ENCODE assay signal across 8 cellular contexts in the genomic region with DNA sequence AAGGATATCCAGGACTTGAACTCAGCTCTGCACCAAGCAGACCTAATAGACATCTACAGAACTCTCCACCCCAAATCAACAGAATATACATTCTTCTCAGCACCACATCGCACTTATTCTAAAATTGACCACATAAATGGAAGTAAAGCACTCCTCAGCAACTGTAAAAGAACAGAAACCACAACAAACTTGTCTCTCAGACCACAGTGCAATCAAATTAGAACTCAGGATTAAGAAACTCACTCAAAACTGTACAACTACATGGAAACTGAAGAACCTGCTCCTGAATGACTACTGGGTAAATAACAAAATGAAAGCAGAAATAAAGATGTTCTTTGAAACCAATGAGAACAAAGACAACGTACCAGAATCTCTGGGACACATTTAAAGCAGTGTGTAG. TPM values are rescaled to one million over a fixed set of nuclear protein-coding genes. Genes with fewer than 3 reads are reported as not detected.
DNase-seq lines count a peak whose midpoint lies in the region; ATAC-seq and TF ChIP-seq lines count a peak whose summit lies in the region.
"Not testable (repeated sequence)": the region's sequence is repeated elsewhere in the genome, so short reads cannot be mapped to it uniquely, and the experiment has no call there.

No MANE protein-coding gene starts in this region.

- H3K4me1 ChIP-seq in CD4-positive, alpha-beta memory T cell (ENCODE audit: insufficient read depth, low read length); MM.1S (ENCODE audit: low read length); naive thymus-derived CD4-positive, alpha-beta T cell (ENCODE audit: control insufficient read depth in 2 of 2, insufficient read depth in 2 of 2, low read length in 2 of 2): not testable (repeated sequence)

- not testable (repeated sequence) for TF ChIP-seq CTCF in MM.1S (IDR thresholded peaks at IDR 0.05; ENCODE audit: low read length)

- not testable (repeated sequence) for H3K9ac ChIP-seq in MM.1S (ENCODE audit: low read length)

- CTCF ChIA-PET in CD4-positive, alpha-beta memory T cell (lab: Charles Lee; ENCODE audit: partially characterized antibody); activated CD4-positive, alpha-beta memory T cell treated with anti-CD3 and anti-CD28 coated beads for 36 hours (lab: Charles Lee); naive thymus-derived CD4-positive, alpha-beta T cell (lab: Charles Lee): not testable (repeated sequence)
- CTCF ChIA-PET in T-cell (lab: Charles Lee) = interaction anchor here in 1 of 2 donors (0.7 kb wide), 1 partner anchor 340 kb away, joined by 3 read pairs; no protein-coding TSS in a partner anchor

- not testable (repeated sequence) for H3K79me2 ChIP-seq in MM.1S (ENCODE audit: low read length)

- intact Hi-C loops in CD4-positive, alpha-beta memory T cell (cut with micrococcal nuclease); activated CD4-positive, alpha-beta memory T cell treated with anti-CD3 and anti-CD28 coated beads for 36 hours (cut with micrococcal nuclease): not testable (repeated sequence)
- intact Hi-C loops in activated T-helper 1 cell treated with anti-CD3 and anti-CD28 coated beads, Interleukin-12 subunit alpha, Interleukin-12 subunit beta, Interleukin-2, Interleukin-4 antibody, amounts not matched to agents 30 ng/mL and 10 ng/mL and 1 ng/mL, durations not matched to agents 14 hours and 24 hours and 36 hours (cut with micrococcal nuclease) = loop anchor here (2.0 kb wide), 1 partner anchor 52 kb away; a partner anchor contains a TSS
- intact Hi-C loops in naive thymus-derived CD4-positive, alpha-beta T cell (cut with micrococcal nuclease) = loop anchor here in 1 of 2 donors (2.0 kb wide), 1 partner anchor 52 kb away; a partner anchor contains a TSS

- POLR2A ChIA-PET in CD4-positive, alpha-beta memory T cell (lab: Charles Lee; ENCODE audit: partially characterized antibody); T-cell (lab: Charles Lee); naive thymus-derived CD4-positive, alpha-beta T cell (lab: Charles Lee): not testable (repeated sequence)
- POLR2A ChIA-PET in activated CD4-positive, alpha-beta memory T cell treated with anti-CD3 and anti-CD28 coated beads for 36 hours (lab: Charles Lee) = interaction anchor here (0.7 kb wide), 1 partner anchor 14 kb away, joined by 3 read pairs; no protein-coding TSS in a partner anchor

- not testable (repeated sequence) for H3F3A ChIP-seq in MM.1S (ENCODE audit: insufficient read depth, low read length)

- H4K20me1 ChIP-seq in MM.1S (ENCODE audit: insufficient read depth, low read length) = not testable (repeated sequence)

- peak in 1 of 5 donors; percentile 5 for DNase-seq in CD4-positive, alpha-beta memory T cell
- DNase-seq in MM.1S = peak; percentile 41
- not testable (repeated sequence) for DNase-seq in T-cell; activated CD4-positive, alpha-beta memory T cell treated with anti-CD3 and anti-CD28 coated beads for 36 hours; activated naive CD8-positive, alpha-beta T cell treated with anti-CD3 and anti-CD28 coated beads for 36 hours
- peak; percentile 6 for DNase-seq in activated T-helper 1 cell treated with anti-CD3 and anti-CD28 coated beads, Interleukin-12 subunit alpha, Interleukin-12 subunit beta, Interleukin-2, Interleukin-4 antibody, amounts not matched to agents 30 ng/mL and 10 ng/mL and 1 ng/mL, durations not matched to agents 14 hours and 24 hours and 36 hours (ENCODE audit: low spot score)
- peak in 1 of 9 donors; percentile 4 for DNase-seq in naive thymus-derived CD4-positive, alpha-beta T cell
- peak in 1 of 2 donors; percentile 8 for DNase-seq in stimulated activated naive CD8-positive, alpha-beta T cell treated with anti-CD3 and anti-CD28 coated beads, Interleukin-15, amount 100 ng/mL, for 72 hours

- not testable (repeated sequence) for H3K4me3 ChIP-seq in CD4-positive, alpha-beta memory T cell (ENCODE audit: low read length in 2 of 2); MM.1S (ENCODE audit: low read length); naive thymus-derived CD4-positive, alpha-beta T cell (ENCODE audit: low read length)

- not testable (repeated sequence) for H3K9me2 ChIP-seq in MM.1S (replicated peaks; ENCODE audit: insufficient read depth, low read length)

- peaks cover 19 to 38% (median 26%) of the 10 kb centered on the region in 4 donors for H3K4me1 Mint-ChIP-seq in CD4-positive, alpha-beta memory T cell
- H3K4me1 Mint-ChIP-seq in T-cell = peaks cover 27 to 31% (median 29%) of the 10 kb centered on the region in 3 donors
- H3K4me1 Mint-ChIP-seq in activated CD4-positive, alpha-beta memory T cell treated with anti-CD3 and anti-CD28 coated beads for 36 hours (ENCODE audit: low read depth) = peaks cover 24% of the 10 kb centered on the region
- H3K4me1 Mint-ChIP-seq in activated T-helper 1 cell treated with anti-CD3 and anti-CD28 coated beads, Interleukin-12 subunit alpha, Interleukin-12 subunit beta, Interleukin-2, Interleukin-4 antibody, amounts not matched to agents 30 ng/mL and 10 ng/mL and 1 ng/mL, durations not matched to agents 14 hours and 24 hours and 36 hours (ENCODE audit: low read depth) = peaks cover 31% of the 10 kb centered on the region
- H3K4me1 Mint-ChIP-seq in activated naive CD8-positive, alpha-beta T cell treated with anti-CD3 and anti-CD28 coated beads for 36 hours = peaks cover 28% of the 10 kb centered on the region
- H3K4me1 Mint-ChIP-seq in naive thymus-derived CD4-positive, alpha-beta T cell = peaks cover 12 to 30% (median 25%) of the 10 kb centered on the region in 7 donors
- peaks cover 32% of the 10 kb centered on the region for H3K4me1 Mint-ChIP-seq in stimulated activated naive CD8-positive, alpha-beta T cell treated with anti-CD3 and anti-CD28 coated beads, Interleukin-15, amount 100 ng/mL, for 72 hours

- H3K36me3 Mint-ChIP-seq in CD4-positive, alpha-beta memory T cell = peaks cover 30 to 46% of the 10 kb centered on the region in 2 donors
- peaks cover 52% of the 10 kb centered on the region for H3K36me3 Mint-ChIP-seq in T-cell
- H3K36me3 Mint-ChIP-seq in activated CD4-positive, alpha-beta memory T cell treated with anti-CD3 and anti-CD28 coated beads for 36 hours = peaks cover 51% of the 10 kb centered on the region
- H3K36me3 Mint-ChIP-seq in activated T-helper 1 cell treated with anti-CD3 and anti-CD28 coated beads, Interleukin-12 subunit alpha, Interleukin-12 subunit beta, Interleukin-2, Interleukin-4 antibody, amounts not matched to agents 30 ng/mL and 10 ng/mL and 1 ng/mL, durations not matched to agents 14 hours and 24 hours and 36 hours (ENCODE audit: low read depth) = peaks cover 35% of the 10 kb centered on the region
- H3K36me3 Mint-ChIP-seq in activated naive CD8-positive, alpha-beta T cell treated with anti-CD3 and anti-CD28 coated beads for 36 hours = peaks cover 57% of the 10 kb centered on the region
- peaks cover 5 to 53% (median 35%) of the 10 kb centered on the region in 5 donors for H3K36me3 Mint-ChIP-seq in naive thymus-derived CD4-positive, alpha-beta T cell

- not testable (repeated sequence) for H3K4me2 ChIP-seq in MM.1S (ENCODE audit: low read depth, low read length)

- not testable (repeated sequence) for H3K27me3 ChIP-seq in CD4-positive, alpha-beta memory T cell (ENCODE audit: insufficient read depth, low read length); MM.1S (replicated peaks; ENCODE audit: insufficient read depth, low read length); naive thymus-derived CD4-positive, alpha-beta T cell (ENCODE audit: control insufficient read depth in 2 of 2, insufficient read depth in 2 of 2, low read length in 2 of 2)

- H3K9me3 Mint-ChIP-seq in CD4-positive, alpha-beta memory T cell; T-cell; activated CD4-positive, alpha-beta memory T cell treated with anti-CD3 and anti-CD28 coated beads for 36 hours; activated T-helper 1 cell treated with anti-CD3 and anti-CD28 coated beads, Interleukin-12 subunit alpha, Interleukin-12 subunit beta, Interleukin-2, Interleukin-4 antibody, amounts not matched to agents 30 ng/mL and 10 ng/mL and 1 ng/mL, durations not matched to agents 14 hours and 24 hours and 36 hours; activated naive CD8-positive, alpha-beta T cell treated with anti-CD3 and anti-CD28 coated beads for 36 hours; naive thymus-derived CD4-positive, alpha-beta T cell; stimulated activated naive CD8-positive, alpha-beta T cell treated with anti-CD3 and anti-CD28 coated beads, Interleukin-15, amount 100 ng/mL, for 72 hours: not testable (repeated sequence)

- not testable (repeated sequence) for H3K27ac ChIP-seq in CD4-positive, alpha-beta memory T cell (ENCODE audit: low read depth, low read length); naive thymus-derived CD4-positive, alpha-beta T cell (ENCODE audit: low read depth, low read length)
- peak overlapping the region; percentile 38; the same call in 1 of the 2 replicates for H3K27ac ChIP-seq in MM.1S (ENCODE audit: low read length)

- H3K27ac Mint-ChIP-seq in CD4-positive, alpha-beta memory T cell = peak overlapping the region in 5 of 7 donors; percentile 2 to 65 (median 53)
- peak overlapping the region; percentile 23 to 44 for H3K27ac Mint-ChIP-seq in T-cell
- peak overlapping the region; percentile 7 for H3K27ac Mint-ChIP-seq in activated CD4-positive, alpha-beta memory T cell treated with anti-CD3 and anti-CD28 coated beads for 36 hours
- peak overlapping the region; percentile 86 for H3K27ac Mint-ChIP-seq in activated T-helper 1 cell treated with anti-CD3 and anti-CD28 coated beads, Interleukin-12 subunit alpha, Interleukin-12 subunit beta, Interleukin-2, Interleukin-4 antibody, amounts not matched to agents 30 ng/mL and 10 ng/mL and 1 ng/mL, durations not matched to agents 14 hours and 24 hours and 36 hours
- H3K27ac Mint-ChIP-seq in activated naive CD8-positive, alpha-beta T cell treated with anti-CD3 and anti-CD28 coated beads for 36 hours = peak overlapping the region; percentile 67
- H3K27ac Mint-ChIP-seq in naive thymus-derived CD4-positive, alpha-beta T cell = peak overlapping the region in 5 of 9 donors; percentile 0 to 76 (median 13)
- H3K27ac Mint-ChIP-seq in stimulated activated naive CD8-positive, alpha-beta T cell treated with anti-CD3 and anti-CD28 coated beads, Interleukin-15, amount 100 ng/mL, for 72 hours = peak overlapping the region; percentile 12 to 97

- not testable (repeated sequence) for H2AFZ ChIP-seq in MM.1S (ENCODE audit: low read length)

- H3K27me3 Mint-ChIP-seq in CD4-positive, alpha-beta memory T cell; T-cell; activated CD4-positive, alpha-beta memory T cell treated with anti-CD3 and anti-CD28 coated beads for 36 hours; activated T-helper 1 cell treated with anti-CD3 and anti-CD28 coated beads, Interleukin-12 subunit alpha, Interleukin-12 subunit beta, Interleukin-2, Interleukin-4 antibody, amounts not matched to agents 30 ng/mL and 10 ng/mL and 1 ng/mL, durations not matched to agents 14 hours and 24 hours and 36 hours (ENCODE audit: insufficient read depth); activated naive CD8-positive, alpha-beta T cell treated with anti-CD3 and anti-CD28 coated beads for 36 hours; naive thymus-derived CD4-positive, alpha-beta T cell; stimulated activated naive CD8-positive, alpha-beta T cell treated with anti-CD3 and anti-CD28 coated beads, Interleukin-15, amount 100 ng/mL, for 72 hours: not testable (repeated sequence)

- H3K36me3 ChIP-seq in CD4-positive, alpha-beta memory T cell (ENCODE audit: insufficient read depth, low read length); MM.1S (replicated peaks; ENCODE audit: insufficient read depth, low read length); naive thymus-derived CD4-positive, alpha-beta T cell (ENCODE audit: control insufficient read depth in 2 of 3, insufficient read depth in 3 of 3, low read length in 3 of 3): not testable (repeated sequence)

- not testable (repeated sequence) for ATAC-seq in T-cell (replicated peaks in 1 of 4); naive thymus-derived CD4-positive, alpha-beta T cell; stimulated activated naive CD8-positive, alpha-beta T cell treated with anti-CD3 and anti-CD28 coated beads, Interleukin-15, amount 100 ng/mL, for 72 hours

- H3K9me3 ChIP-seq in CD4-positive, alpha-beta memory T cell (ENCODE audit: control insufficient read depth in 1 of 2, low read length in 2 of 2); MM.1S (replicated peaks; ENCODE audit: insufficient read depth, low read length); naive thymus-derived CD4-positive, alpha-beta T cell (ENCODE audit: control insufficient read depth in 2 of 3, low read length in 3 of 3): not testable (repeated sequence)

- peak overlapping the region in 6 of 8 donors; percentile 6 to 70 (median 48) for H3K4me3 Mint-ChIP-seq in CD4-positive, alpha-beta memory T cell
- peak overlapping the region in 1 of 3 donors; percentile 20 for H3K4me3 Mint-ChIP-seq in T-cell
- H3K4me3 Mint-ChIP-seq in activated CD4-positive, alpha-beta memory T cell treated with anti-CD3 and anti-CD28 coated beads for 36 hours = not testable (repeated sequence)
- H3K4me3 Mint-ChIP-seq in activated T-helper 1 cell treated with anti-CD3 and anti-CD28 coated beads, Interleukin-12 subunit alpha, Interleukin-12 subunit beta, Interleukin-2, Interleukin-4 antibody, amounts not matched to agents 30 ng/mL and 10 ng/mL and 1 ng/mL, durations not matched to agents 14 hours and 24 hours and 36 hours = peak overlapping the region; percentile 70
- peak overlapping the region; percentile 51 for H3K4me3 Mint-ChIP-seq in activated naive CD8-positive, alpha-beta T cell treated with anti-CD3 and anti-CD28 coated beads for 36 hours
- H3K4me3 Mint-ChIP-seq in naive thymus-derived CD4-positive, alpha-beta T cell = peak overlapping the region in 7 of 10 donors; percentile 1 to 71 (median 34)
- peak overlapping the region; percentile 75 to 84 for H3K4me3 Mint-ChIP-seq in stimulated activated naive CD8-positive, alpha-beta T cell treated with anti-CD3 and anti-CD28 coated beads, Interleukin-15, amount 100 ng/mL, for 72 hours

RNA-seq across cellular contexts. Expression of a gene that starts 52.8 kb away (rescaled TPM):
- 1 to 10 TPM; 4.9 to 5.0 TPM for total RNA-seq in CD4-positive, alpha-beta memory T cell
- under 1 TPM; 0.07 to 0.99 TPM for polyA plus RNA-seq in CD4-positive, alpha-beta memory T cell
- total RNA-seq in T-cell = 1 to 10 TPM; 4.1 to 6.4 (median 5.6) TPM
- 1 to 10 TPM; 5.4 to 5.7 TPM for total RNA-seq in activated CD4-positive, alpha-beta memory T cell treated with anti-CD3 and anti-CD28 coated beads for 36 hours
- total RNA-seq in activated T-helper 1 cell treated with anti-CD3 and anti-CD28 coated beads, Interleukin-12 subunit alpha, Interleukin-12 subunit beta, Interleukin-2, Interleukin-4 antibody, amounts not matched to agents 30 ng/mL and 10 ng/mL and 1 ng/mL, durations not matched to agents 14 hours and 24 hours and 36 hours = 11.3 and 11.6 TPM in 2 replicates
- total RNA-seq in activated naive CD8-positive, alpha-beta T cell treated with anti-CD3 and anti-CD28 coated beads for 36 hours = 1 to 10 TPM; 5.2 to 6.3 TPM
- 1 to 10 TPM; 2.7 to 6.0 (median 4.1) TPM for total RNA-seq in naive thymus-derived CD4-positive, alpha-beta T cell
- under 1 TPM; 0.20 to 0.37 TPM for polyA plus RNA-seq in naive thymus-derived CD4-positive, alpha-beta T cell

Comparison
In these comparisons a context has a peak if more than half of its experiments do, and no peak if none do; other contexts are left out.
1. H3K27ac Mint-ChIP-seq: peak in every context shown above with its lines; median percentile 86 in activated T-helper 1 cell treated with anti-CD3 and anti-CD28 coated beads, Interleukin-12 subunit alpha, Interleukin-12 subunit beta, Interleukin-2, Interleukin-4 antibody, amounts not matched to agents 30 ng/mL and 10 ng/mL and 1 ng/mL, durations not matched to agents 14 hours and 24 hours and 36 hours; 67 in activated naive CD8-positive, alpha-beta T cell treated with anti-CD3 and anti-CD28 coated beads for 36 hours; 54 in stimulated activated naive CD8-positive, alpha-beta T cell treated with anti-CD3 and anti-CD28 coated beads, Interleukin-15, amount 100 ng/mL, for 72 hours; 53 in CD4-positive, alpha-beta memory T cell; 34 in T-cell; 13 in naive thymus-derived CD4-positive, alpha-beta T cell; 7 in activated CD4-positive, alpha-beta memory T cell treated with anti-CD3 and anti-CD28 coated beads for 36 hours.